Comparison of ENCODE assay signal across 29 cellular contexts in the genomic region with DNA sequence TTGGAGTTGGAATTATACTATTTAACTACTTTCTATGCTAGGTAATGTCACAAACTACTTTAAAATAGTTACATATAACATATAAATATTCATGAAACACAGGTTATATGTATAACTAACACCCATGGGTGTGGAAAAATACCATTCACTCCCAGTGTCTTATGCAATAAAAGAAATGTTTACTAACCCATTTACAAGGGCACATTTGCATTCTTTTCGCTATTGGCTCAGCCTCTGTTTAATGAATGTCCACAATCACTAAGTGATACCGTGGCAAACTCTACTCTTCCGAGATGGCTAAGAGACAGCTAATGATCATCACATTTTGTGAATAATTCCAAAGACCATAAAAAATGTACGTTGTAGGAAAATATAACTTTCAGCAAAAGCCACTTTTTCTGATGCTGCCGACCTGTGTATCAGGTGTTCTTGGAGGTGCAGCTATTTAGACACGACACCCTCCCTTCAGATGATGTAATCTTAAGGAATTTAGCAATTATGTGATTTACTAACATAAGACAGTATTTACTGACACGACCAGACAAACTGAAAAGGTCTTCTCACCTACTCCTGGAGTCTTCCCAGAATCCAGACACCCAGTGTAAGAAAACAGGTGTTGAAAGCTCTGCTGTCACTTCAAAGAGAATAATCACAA.
DNase-seq lines count a peak whose midpoint lies in the region; ATAC-seq and TF ChIP-seq lines count a peak whose summit lies in the region.
"Had no signal": no experiment of that assay in that cellular context is flagged by ENCODE, and none has a peak within 500 bp of the region (broad histone marks: within the 10 kb centered on the region; RNA-seq: fewer than 3 reads in every experiment).

No MANE protein-coding gene starts in this region.

- H3K9me3 ChIP-seq in prostate gland (no peaks in the 10 kb centered on the region), mammary epithelial cell (replicated peaks; ENCODE audit: insufficient read depth, low read length) (no peaks in the 10 kb centered on the region)
- H3K9me3 ChIP-seq: pancreas had no signal

- no peaks in the 10 kb centered on the region for H3K79me2 ChIP-seq in mammary epithelial cell (ENCODE audit: insufficient read depth, low read length)

- BruUV-seq in mammary epithelial cell (replicated peaks; lab: Mats Ljungman, UMichigan), result no TSS peak

- no peak overlapping the region for H3K4me3 ChIP-seq in prostate gland
- no peak overlapping the region for H3K4me3 ChIP-seq in mammary epithelial cell (replicated peaks in 1 of 3; ENCODE audit: insufficient read depth in 1 of 3, low read depth in 2 of 3, low read length in 3 of 3)
- H3K4me3 ChIP-seq: pancreas had no signal

- POLR2A ChIA-PET in WTC11 (lab: Charles Lee), result no interaction called here

- no peak overlapping the region for H3K27ac Mint-ChIP-seq in WTC11
- H3K27ac Mint-ChIP-seq: activated CD8-positive, alpha-beta T cell treated with anti-CD3 and anti-CD28 coated beads for 36 hours; activated naive CD8-positive, alpha-beta T cell; immature natural killer cell; stimulated activated naive B cell treated with anti-CD40 and anti-IgM and Interleukin-4, amounts not matched to agents 10 μg/mL and 1 μg/mL and 100 μg/mL, for 72 hours had no signal

- no peak for TF ChIP-seq POLR2A in prostate gland (IDR thresholded peaks at IDR 0.05)

- in situ Hi-C loops in mammary epithelial cell (cut with MboI; ENCODE audit: low sequenced_read_pairs in 2 of 2), result no loop called here

- H3K27ac ChIP-seq in prostate gland (no peak overlapping the region), mammary epithelial cell (ENCODE audit: insufficient read depth, low read depth, low read length) (no peak overlapping the region)
- H3K27ac ChIP-seq: KMS-11, pancreas had no signal

- DNase-seq in NCI-H526 (lab: John Stamatoyannopoulos, UW) (peak; percentile 18 to 27), NCI-H526 treated with DMSO at 0.1 percent for 48 hours (lab: John Stamatoyannopoulos, UW) (no peak), LoVo (ENCODE audit: low spot score) (peak; percentile 40), WTC11 (ENCODE audit: low spot score) (no peak), prostate gland (ENCODE audit: low spot score) (peak; percentile 25), mammary epithelial cell (no peak)
- DNase-seq: 8988T; activated CD4-positive, alpha-beta T cell treated with anti-CD3 and anti-CD28 coated beads for 1 hour; activated CD8-positive, alpha-beta T cell treated with anti-CD3 and anti-CD28 coated beads for 36 hours; activated effector memory CD4-positive, alpha-beta T cell treated with Interleukin-2 at 50 U/mL for 16 hours; DMS79; immature natural killer cell; left cardiac atrium; mesendoderm; NCI-H1436; NCI-H2081 treated with DMSO at 0.1 percent for 48 hours; NCI-H226; OCI-M1; pancreas; SHP77; small intestine; stimulated activated naive B cell treated with anti-CD40 and anti-IgM and Interleukin-4, amounts not matched to agents 10 μg/mL and 1 μg/mL and 100 μg/mL, for 72 hours; substantia nigra; T-helper 2 cell had no signal

- H3K4me1 ChIP-seq in prostate gland (replicated peaks) (no peaks in the 10 kb centered on the region), mammary epithelial cell (ENCODE audit: insufficient read depth, low read length) (no peaks in the 10 kb centered on the region)
- H3K4me1 ChIP-seq: pancreas had no signal

- dilution Hi-C loops in mammary epithelial cell (cut with HindIII; ENCODE audit: low sequenced_read_pairs), result no loop called here

- H3K27me3 Mint-ChIP-seq in WTC11 (ENCODE audit: low read depth), result no peaks in the 10 kb centered on the region
- H3K27me3 Mint-ChIP-seq: activated CD8-positive, alpha-beta T cell treated with anti-CD3 and anti-CD28 coated beads for 36 hours; activated naive CD8-positive, alpha-beta T cell had no signal

- H3K27me3 ChIP-seq in prostate gland (replicated peaks; ENCODE audit: insufficient read depth) (no peaks in the 10 kb centered on the region), mammary epithelial cell (ENCODE audit: insufficient read depth, low read length) (no peaks in the 10 kb centered on the region)
- H3K27me3 ChIP-seq: pancreas had no signal

- no peak overlapping the region for H3K9ac ChIP-seq in mammary epithelial cell (ENCODE audit: insufficient read depth, low read length)
- H3K9ac ChIP-seq: KMS-11 had no signal

- H3K9me3 Mint-ChIP-seq in WTC11, result peaks cover 25% of the 10 kb centered on the region
- H3K9me3 Mint-ChIP-seq: activated CD8-positive, alpha-beta T cell treated with anti-CD3 and anti-CD28 coated beads for 36 hours; immature natural killer cell had no signal

- H3K36me3 ChIP-seq in prostate gland (no peaks in the 10 kb centered on the region), mammary epithelial cell (ENCODE audit: insufficient read depth, low read length) (no peaks in the 10 kb centered on the region)
- H3K36me3 ChIP-seq: pancreas had no signal

- TF ChIP-seq CTCF in WTC11 (IDR thresholded peaks at IDR 0.05) (no peak), prostate gland (IDR thresholded peaks at IDR 0.05) (no peak), mammary epithelial cell (conservative IDR thresholded peaks at IDR 0.05 in 1 of 2, IDR thresholded peaks at IDR 0.05 in 1 of 2; ENCODE audit: extremely low read depth in 1 of 2, insufficient read depth in 1 of 2, low read depth in 1 of 2, low read length in 2 of 2) (no peak)

- H3K4me3 Mint-ChIP-seq in WTC11, result no peak overlapping the region
- H3K4me3 Mint-ChIP-seq: activated CD8-positive, alpha-beta T cell treated with anti-CD3 and anti-CD28 coated beads for 36 hours; activated naive CD8-positive, alpha-beta T cell; immature natural killer cell; neural crest cell; stimulated activated naive B cell treated with anti-CD40 and anti-IgM and Interleukin-4, amounts not matched to agents 10 μg/mL and 1 μg/mL and 100 μg/mL, for 72 hours had no signal

- peaks cover 60% of the 10 kb centered on the region for H3K36me3 Mint-ChIP-seq in WTC11
- H3K36me3 Mint-ChIP-seq: activated naive CD8-positive, alpha-beta T cell; immature natural killer cell; stimulated activated naive B cell treated with anti-CD40 and anti-IgM and Interleukin-4, amounts not matched to agents 10 μg/mL and 1 μg/mL and 100 μg/mL, for 72 hours had no signal

- peaks cover 10% of the 10 kb centered on the region for H3K4me1 Mint-ChIP-seq in WTC11
- H3K4me1 Mint-ChIP-seq: immature natural killer cell; neural crest cell; stimulated activated naive B cell treated with anti-CD40 and anti-IgM and Interleukin-4, amounts not matched to agents 10 μg/mL and 1 μg/mL and 100 μg/mL, for 72 hours had no signal

- H4K20me1 ChIP-seq in mammary epithelial cell (ENCODE audit: insufficient read depth, low read length), result no peaks in the 10 kb centered on the region

- CTCF ChIA-PET in WTC11 (lab: Charles Lee), result interaction anchor here (1.4 kb wide), 1 partner anchor 166 kb away, joined by 4 read pairs; no protein-coding TSS in a partner anchor
- CTCF ChIA-PET in mammary epithelial cell (lab: Charles Lee; ENCODE audit: low non-redundant PET), result no interaction called here

- H3K4me2 ChIP-seq in mammary epithelial cell (ENCODE audit: insufficient read depth, low read depth, low read length), result no peak overlapping the region
- H3K4me2 ChIP-seq: KMS-11 had no signal

- no peak for ATAC-seq in WTC11
- ATAC-seq in GM18517 (IDR thresholded peaks at IDR 0.05; ENCODE audit: unreplicated experiment), result no peak
- no peak for ATAC-seq in HG03571 (IDR thresholded peaks at IDR 0.05; ENCODE audit: unreplicated experiment)
- ATAC-seq: activated CD8-positive, alpha-beta T cell treated with anti-CD3 and anti-CD28 coated beads for 36 hours; left cardiac atrium; stimulated activated naive B cell treated with anti-CD40 and anti-IgM and Interleukin-4, amounts not matched to agents 10 μg/mL and 1 μg/mL and 100 μg/mL, for 72 hours had no signal

- intact Hi-C loops in prostate gland (cut with DNase I) (no loop called here), mammary epithelial cell (cut with micrococcal nuclease) (no loop called here)

- WGBS in prostate gland, result 56% methylated on average over 7 of the region's 7 CpGs
- WGBS in mammary epithelial cell (ENCODE audit: low coverage, missing lambda C conversion rate), result 63% methylated on average over 7 of the region's 7 CpGs

- H2AFZ ChIP-seq in mammary epithelial cell (ENCODE audit: low read depth, low read length), result no peak overlapping the region

TF ChIP-seq in WTC11, 78 proteins besides CTCF, POLR2A, EP300 and RAD21:
- TF ChIP-seq ARID4B (CRISPR knock-in tag; IDR thresholded peaks at IDR 0.05; ENCODE audit: borderline replicate concordance) (no peak), GABPB1 (CRISPR knock-in tag; IDR thresholded peaks at IDR 0.05) (peak; percentile 49), NFE2L1 (CRISPR knock-in tag; IDR thresholded peaks at IDR 0.05) (no peak)

Comparison
In these comparisons a context has a peak if more than half of its experiments do, and no peak if none do; other contexts are left out.
1. DNase-seq: peak in NCI-H526 (2 of 2), LoVo (single experiment) and prostate gland (single experiment); none in NCI-H526 treated with DMSO at 0.1 percent for 48 hours (single experiment), WTC11 (single experiment) and mammary epithelial cell (single experiment).